ENCODE assay signal across 1 cellular context in the genomic region with DNA sequence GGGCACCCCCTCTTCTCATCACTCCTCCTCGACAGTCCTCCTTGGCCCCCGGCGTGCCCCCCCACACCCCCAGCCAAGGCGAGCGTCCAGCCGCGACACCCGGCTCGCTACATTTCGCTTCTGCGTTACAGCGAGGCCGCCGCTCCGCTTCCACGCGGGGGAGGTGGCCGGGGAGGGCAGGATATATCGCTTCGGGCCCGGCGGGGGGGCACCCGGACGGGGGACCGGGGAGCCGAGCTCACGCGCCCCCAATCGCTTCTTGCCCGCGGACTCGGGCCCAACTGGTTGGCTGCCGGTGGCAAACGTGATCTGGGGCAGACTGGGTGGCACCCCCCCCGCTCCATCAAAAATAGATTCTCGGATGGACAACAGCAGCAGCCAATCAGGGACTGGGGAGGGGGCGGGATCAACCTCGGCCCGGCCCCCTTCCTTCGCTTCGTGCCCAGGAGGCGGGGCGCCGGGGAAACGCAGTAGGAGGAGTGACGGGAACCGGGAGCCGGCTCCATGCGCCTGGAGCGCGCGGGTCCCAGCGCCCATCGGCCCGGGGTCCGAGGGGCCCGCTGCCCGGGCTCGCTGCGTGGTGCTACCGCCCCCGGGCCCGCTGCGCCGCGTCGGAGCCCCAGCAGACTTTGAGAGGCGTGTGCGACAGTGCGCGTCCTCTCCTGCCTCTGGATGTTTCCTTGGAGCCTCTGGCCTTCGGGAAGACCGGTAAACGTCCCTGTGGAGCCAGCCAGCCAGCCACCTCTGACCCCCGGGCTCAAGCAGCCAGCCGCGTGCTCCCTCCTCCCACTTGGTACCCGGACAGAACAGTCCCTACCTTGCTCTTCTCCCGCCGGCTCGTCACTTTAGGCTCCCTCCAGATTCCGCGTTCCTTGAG.
TF ChIP-seq lines count a peak whose summit lies in the region.

A gene (minus strand): TSS at position 321 of the 877 bp plus-strand sequence. CDS start 2,757 bp downstream, outside the sequence.

TF ChIP-seq in GM12878, 131 proteins besides CTCF, POLR2A, EP300 and RAD21 (continued from another document and continues in another):
- TF ChIP-seq, protein P1, sequence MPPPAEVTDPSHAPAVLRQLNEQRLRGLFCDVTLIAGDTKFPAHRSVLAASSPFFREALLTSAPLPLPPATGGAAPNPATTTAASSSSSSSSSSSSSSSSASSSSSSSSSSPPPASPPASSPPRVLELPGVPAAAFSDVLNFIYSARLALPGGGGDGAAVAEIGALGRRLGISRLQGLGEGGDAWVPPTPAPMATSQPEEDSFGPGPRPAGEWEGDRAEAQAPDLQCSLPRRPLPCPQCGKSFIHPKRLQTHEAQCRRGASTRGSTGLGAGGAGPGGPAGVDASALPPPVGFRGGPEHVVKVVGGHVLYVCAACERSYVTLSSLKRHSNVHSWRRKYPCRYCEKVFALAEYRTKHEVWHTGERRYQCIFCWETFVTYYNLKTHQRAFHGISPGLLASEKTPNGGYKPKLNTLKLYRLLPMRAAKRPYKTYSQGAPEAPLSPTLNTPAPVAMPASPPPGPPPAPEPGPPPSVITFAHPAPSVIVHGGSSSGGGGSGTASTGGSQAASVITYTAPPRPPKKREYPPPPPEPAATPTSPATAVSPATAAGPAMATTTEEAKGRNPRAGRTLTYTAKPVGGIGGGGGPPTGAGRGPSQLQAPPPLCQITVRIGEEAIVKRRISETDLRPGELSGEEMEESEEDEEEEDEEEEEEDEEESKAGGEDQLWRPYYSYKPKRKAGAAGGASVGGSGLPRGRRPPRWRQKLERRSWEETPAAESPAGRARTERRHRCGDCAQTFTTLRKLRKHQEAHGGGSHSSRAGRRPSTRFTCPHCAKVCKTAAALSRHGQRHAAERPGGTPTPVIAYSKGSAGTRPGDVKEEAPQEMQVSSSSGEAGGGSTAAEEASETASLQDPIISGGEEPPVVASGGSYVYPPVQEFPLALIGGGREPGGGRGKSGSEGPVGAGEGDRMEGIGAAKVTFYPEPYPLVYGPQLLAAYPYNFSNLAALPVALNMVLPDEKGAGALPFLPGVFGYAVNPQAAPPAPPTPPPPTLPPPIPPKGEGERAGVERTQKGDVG (CRISPR knock-in tag; IDR thresholded peaks at IDR 0.05) = no peak
- no peak for TF ChIP-seq RCOR1 (conservative IDR thresholded peaks at IDR 0.05; ENCODE audit: low read depth, low read length)
- no peak for TF ChIP-seq POLR2AphosphoS5 (IDR thresholded peaks at IDR 0.05; ENCODE audit: low read length)
- peak; percentile 58; the same call in 1 of the 2 replicates for TF ChIP-seq NR2F1 (conservative IDR thresholded peaks at IDR 0.05)
- TF ChIP-seq MYB (IDR thresholded peaks at IDR 0.05; ENCODE audit: borderline replicate concordance, low read depth, low read length) = no peak
- TF ChIP-seq, protein P2, sequence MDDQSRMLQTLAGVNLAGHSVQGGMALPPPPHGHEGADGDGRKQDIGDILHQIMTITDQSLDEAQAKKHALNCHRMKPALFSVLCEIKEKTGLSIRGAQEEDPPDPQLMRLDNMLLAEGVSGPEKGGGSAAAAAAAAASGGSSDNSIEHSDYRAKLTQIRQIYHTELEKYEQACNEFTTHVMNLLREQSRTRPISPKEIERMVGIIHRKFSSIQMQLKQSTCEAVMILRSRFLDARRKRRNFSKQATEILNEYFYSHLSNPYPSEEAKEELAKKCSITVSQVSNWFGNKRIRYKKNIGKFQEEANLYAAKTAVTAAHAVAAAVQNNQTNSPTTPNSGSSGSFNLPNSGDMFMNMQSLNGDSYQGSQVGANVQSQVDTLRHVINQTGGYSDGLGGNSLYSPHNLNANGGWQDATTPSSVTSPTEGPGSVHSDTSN (IDR thresholded peaks at IDR 0.05; ENCODE audit: insufficient replicate concordance, low read depth, low read length) = peak; percentile 96
- TF ChIP-seq, protein P3, sequence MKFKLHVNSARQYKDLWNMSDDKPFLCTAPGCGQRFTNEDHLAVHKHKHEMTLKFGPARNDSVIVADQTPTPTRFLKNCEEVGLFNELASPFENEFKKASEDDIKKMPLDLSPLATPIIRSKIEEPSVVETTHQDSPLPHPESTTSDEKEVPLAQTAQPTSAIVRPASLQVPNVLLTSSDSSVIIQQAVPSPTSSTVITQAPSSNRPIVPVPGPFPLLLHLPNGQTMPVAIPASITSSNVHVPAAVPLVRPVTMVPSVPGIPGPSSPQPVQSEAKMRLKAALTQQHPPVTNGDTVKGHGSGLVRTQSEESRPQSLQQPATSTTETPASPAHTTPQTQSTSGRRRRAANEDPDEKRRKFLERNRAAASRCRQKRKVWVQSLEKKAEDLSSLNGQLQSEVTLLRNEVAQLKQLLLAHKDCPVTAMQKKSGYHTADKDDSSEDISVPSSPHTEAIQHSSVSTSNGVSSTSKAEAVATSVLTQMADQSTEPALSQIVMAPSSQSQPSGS (IDR thresholded peaks at IDR 0.05; ENCODE audit: low read length) = no peak
- 0 out of 2 replicates have a peak, but pooled peaks have one; percentile 15 for TF ChIP-seq MEF2A (IDR thresholded peaks at IDR 0.05; ENCODE audit: insufficient read depth, low read depth, low read length)
- peak; percentile 7 for TF ChIP-seq FOS (IDR thresholded peaks at IDR 0.05; ENCODE audit: borderline replicate concordance, extremely low read depth, insufficient read length)
- no peak for TF ChIP-seq SREBF2 (IDR thresholded peaks at IDR 0.05; ENCODE audit: low read length)
- no peak for TF ChIP-seq BACH1 (IDR thresholded peaks at IDR 0.05; ENCODE audit: borderline replicate concordance)
- 0 out of 2 replicates have a peak, but pooled peaks have one; percentile 32 for TF ChIP-seq CHD1 (IDR thresholded peaks at IDR 0.05; ENCODE audit: low read depth, low read length)
- TF ChIP-seq CBFB (IDR thresholded peaks at IDR 0.05; ENCODE audit: low read depth) = no peak
- TF ChIP-seq, protein P4, sequence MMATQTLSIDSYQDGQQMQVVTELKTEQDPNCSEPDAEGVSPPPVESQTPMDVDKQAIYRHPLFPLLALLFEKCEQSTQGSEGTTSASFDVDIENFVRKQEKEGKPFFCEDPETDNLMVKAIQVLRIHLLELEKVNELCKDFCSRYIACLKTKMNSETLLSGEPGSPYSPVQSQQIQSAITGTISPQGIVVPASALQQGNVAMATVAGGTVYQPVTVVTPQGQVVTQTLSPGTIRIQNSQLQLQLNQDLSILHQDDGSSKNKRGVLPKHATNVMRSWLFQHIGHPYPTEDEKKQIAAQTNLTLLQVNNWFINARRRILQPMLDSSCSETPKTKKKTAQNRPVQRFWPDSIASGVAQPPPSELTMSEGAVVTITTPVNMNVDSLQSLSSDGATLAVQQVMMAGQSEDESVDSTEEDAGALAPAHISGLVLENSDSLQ (IDR thresholded peaks at IDR 0.05) = peak; percentile 98
- TF ChIP-seq CBX5 (IDR thresholded peaks at IDR 0.05; ENCODE audit: low read depth) = no peak
- no peak for TF ChIP-seq SMAD1 (IDR thresholded peaks at IDR 0.05; ENCODE audit: low read depth, partially characterized antibody)
- TF ChIP-seq, protein P5, sequence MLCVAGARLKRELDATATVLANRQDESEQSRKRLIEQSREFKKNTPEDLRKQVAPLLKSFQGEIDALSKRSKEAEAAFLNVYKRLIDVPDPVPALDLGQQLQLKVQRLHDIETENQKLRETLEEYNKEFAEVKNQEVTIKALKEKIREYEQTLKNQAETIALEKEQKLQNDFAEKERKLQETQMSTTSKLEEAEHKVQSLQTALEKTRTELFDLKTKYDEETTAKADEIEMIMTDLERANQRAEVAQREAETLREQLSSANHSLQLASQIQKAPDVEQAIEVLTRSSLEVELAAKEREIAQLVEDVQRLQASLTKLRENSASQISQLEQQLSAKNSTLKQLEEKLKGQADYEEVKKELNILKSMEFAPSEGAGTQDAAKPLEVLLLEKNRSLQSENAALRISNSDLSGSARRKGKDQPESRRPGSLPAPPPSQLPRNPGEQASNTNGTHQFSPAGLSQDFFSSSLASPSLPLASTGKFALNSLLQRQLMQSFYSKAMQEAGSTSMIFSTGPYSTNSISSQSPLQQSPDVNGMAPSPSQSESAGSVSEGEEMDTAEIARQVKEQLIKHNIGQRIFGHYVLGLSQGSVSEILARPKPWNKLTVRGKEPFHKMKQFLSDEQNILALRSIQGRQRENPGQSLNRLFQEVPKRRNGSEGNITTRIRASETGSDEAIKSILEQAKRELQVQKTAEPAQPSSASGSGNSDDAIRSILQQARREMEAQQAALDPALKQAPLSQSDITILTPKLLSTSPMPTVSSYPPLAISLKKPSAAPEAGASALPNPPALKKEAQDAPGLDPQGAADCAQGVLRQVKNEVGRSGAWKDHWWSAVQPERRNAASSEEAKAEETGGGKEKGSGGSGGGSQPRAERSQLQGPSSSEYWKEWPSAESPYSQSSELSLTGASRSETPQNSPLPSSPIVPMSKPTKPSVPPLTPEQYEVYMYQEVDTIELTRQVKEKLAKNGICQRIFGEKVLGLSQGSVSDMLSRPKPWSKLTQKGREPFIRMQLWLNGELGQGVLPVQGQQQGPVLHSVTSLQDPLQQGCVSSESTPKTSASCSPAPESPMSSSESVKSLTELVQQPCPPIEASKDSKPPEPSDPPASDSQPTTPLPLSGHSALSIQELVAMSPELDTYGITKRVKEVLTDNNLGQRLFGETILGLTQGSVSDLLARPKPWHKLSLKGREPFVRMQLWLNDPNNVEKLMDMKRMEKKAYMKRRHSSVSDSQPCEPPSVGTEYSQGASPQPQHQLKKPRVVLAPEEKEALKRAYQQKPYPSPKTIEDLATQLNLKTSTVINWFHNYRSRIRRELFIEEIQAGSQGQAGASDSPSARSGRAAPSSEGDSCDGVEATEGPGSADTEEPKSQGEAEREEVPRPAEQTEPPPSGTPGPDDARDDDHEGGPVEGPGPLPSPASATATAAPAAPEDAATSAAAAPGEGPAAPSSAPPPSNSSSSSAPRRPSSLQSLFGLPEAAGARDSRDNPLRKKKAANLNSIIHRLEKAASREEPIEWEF (IDR thresholded peaks at IDR 0.05; ENCODE audit: insufficient replicate concordance, low read depth, low read length) = no peak
- no peak for TF ChIP-seq ZNF207 (IDR thresholded peaks at IDR 0.05; ENCODE audit: borderline replicate concordance)
- no peak for TF ChIP-seq ASH2L (IDR thresholded peaks at IDR 0.05; ENCODE audit: borderline replicate concordance, low read depth)
- no peak for TF ChIP-seq IKZF2 (IDR thresholded peaks at IDR 0.05)
- TF ChIP-seq ZZZ3 (IDR thresholded peaks at IDR 0.05; ENCODE audit: control insufficient read depth, insufficient read length, low read depth) = no peak
- TF ChIP-seq NFIC (IDR thresholded peaks at IDR 0.05; ENCODE audit: low read depth, low read length) = no peak
- TF ChIP-seq MEF2B (IDR thresholded peaks at IDR 0.05; ENCODE audit: partially characterized antibody, poor library complexity, severe bottlenecking) = peak; percentile 60
- no peak for TF ChIP-seq SMARCA5 (IDR thresholded peaks at IDR 0.05)
- no peak for TF ChIP-seq ATF7 (IDR thresholded peaks at IDR 0.05; ENCODE audit: low read depth)
- TF ChIP-seq IKZF1 (conservative IDR thresholded peaks at IDR 0.05) = peak; percentile 89
- no peak for TF ChIP-seq BMI1 (IDR thresholded peaks at IDR 0.05; ENCODE audit: borderline replicate concordance)
- TF ChIP-seq TARDBP (IDR thresholded peaks at IDR 0.05; ENCODE audit: borderline replicate concordance) = no peak
- TF ChIP-seq, protein P6, sequence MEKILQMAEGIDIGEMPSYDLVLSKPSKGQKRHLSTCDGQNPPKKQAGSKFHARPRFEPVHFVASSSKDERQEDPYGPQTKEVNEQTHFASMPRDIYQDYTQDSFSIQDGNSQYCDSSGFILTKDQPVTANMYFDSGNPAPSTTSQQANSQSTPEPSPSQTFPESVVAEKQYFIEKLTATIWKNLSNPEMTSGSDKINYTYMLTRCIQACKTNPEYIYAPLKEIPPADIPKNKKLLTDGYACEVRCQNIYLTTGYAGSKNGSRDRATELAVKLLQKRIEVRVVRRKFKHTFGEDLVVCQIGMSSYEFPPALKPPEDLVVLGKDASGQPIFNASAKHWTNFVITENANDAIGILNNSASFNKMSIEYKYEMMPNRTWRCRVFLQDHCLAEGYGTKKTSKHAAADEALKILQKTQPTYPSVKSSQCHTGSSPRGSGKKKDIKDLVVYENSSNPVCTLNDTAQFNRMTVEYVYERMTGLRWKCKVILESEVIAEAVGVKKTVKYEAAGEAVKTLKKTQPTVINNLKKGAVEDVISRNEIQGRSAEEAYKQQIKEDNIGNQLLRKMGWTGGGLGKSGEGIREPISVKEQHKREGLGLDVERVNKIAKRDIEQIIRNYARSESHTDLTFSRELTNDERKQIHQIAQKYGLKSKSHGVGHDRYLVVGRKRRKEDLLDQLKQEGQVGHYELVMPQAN (conservative IDR thresholded peaks at IDR 0.05) = peak; percentile 48; the same call in 1 of the 2 replicates
- TF ChIP-seq, protein P7, sequence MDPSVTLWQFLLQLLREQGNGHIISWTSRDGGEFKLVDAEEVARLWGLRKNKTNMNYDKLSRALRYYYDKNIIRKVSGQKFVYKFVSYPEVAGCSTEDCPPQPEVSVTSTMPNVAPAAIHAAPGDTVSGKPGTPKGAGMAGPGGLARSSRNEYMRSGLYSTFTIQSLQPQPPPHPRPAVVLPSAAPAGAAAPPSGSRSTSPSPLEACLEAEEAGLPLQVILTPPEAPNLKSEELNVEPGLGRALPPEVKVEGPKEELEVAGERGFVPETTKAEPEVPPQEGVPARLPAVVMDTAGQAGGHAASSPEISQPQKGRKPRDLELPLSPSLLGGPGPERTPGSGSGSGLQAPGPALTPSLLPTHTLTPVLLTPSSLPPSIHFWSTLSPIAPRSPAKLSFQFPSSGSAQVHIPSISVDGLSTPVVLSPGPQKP (IDR thresholded peaks at IDR 0.05; ENCODE audit: low read depth, low read length) = no peak
- TF ChIP-seq RAD51 (IDR thresholded peaks at IDR 0.05) = peak; percentile 59
- peak; percentile 97 for TF ChIP-seq DPF2 (IDR thresholded peaks at IDR 0.05)
- 0 out of 2 replicates have a peak, but pooled peaks have one; percentile 3 for TF ChIP-seq YY1 (IDR thresholded peaks at IDR 0.05; ENCODE audit: low read depth, low read length)
- TF ChIP-seq, protein P8, sequence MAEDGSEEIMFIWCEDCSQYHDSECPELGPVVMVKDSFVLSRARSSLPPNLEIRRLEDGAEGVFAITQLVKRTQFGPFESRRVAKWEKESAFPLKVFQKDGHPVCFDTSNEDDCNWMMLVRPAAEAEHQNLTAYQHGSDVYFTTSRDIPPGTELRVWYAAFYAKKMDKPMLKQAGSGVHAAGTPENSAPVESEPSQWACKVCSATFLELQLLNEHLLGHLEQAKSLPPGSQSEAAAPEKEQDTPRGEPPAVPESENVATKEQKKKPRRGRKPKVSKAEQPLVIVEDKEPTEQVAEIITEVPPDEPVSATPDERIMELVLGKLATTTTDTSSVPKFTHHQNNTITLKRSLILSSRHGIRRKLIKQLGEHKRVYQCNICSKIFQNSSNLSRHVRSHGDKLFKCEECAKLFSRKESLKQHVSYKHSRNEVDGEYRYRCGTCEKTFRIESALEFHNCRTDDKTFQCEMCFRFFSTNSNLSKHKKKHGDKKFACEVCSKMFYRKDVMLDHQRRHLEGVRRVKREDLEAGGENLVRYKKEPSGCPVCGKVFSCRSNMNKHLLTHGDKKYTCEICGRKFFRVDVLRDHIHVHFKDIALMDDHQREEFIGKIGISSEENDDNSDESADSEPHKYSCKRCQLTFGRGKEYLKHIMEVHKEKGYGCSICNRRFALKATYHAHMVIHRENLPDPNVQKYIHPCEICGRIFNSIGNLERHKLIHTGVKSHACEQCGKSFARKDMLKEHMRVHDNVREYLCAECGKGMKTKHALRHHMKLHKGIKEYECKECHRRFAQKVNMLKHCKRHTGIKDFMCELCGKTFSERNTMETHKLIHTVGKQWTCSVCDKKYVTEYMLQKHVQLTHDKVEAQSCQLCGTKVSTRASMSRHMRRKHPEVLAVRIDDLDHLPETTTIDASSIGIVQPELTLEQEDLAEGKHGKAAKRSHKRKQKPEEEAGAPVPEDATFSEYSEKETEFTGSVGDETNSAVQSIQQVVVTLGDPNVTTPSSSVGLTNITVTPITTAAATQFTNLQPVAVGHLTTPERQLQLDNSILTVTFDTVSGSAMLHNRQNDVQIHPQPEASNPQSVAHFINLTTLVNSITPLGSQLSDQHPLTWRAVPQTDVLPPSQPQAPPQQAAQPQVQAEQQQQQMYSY (CRISPR knock-in tag; IDR thresholded peaks at IDR 0.05) = no peak
- TF ChIP-seq YBX1 (IDR thresholded peaks at IDR 0.05) = no peak
- no peak for TF ChIP-seq SREBF1 (IDR thresholded peaks at IDR 0.05; ENCODE audit: low read length)
- TF ChIP-seq JUNB (IDR thresholded peaks at IDR 0.05) = no peak
- peak; percentile 74 for TF ChIP-seq LARP7 (IDR thresholded peaks at IDR 0.05)
